Comparison of ENCODE assay signal across 28 cellular contexts in genomic region chr1:225511828-225512381, GRCh38.
"Had no signal": no experiment of that assay in that cellular context is flagged by ENCODE, and none has a peak within 500 bp of the region (broad histone marks: within the 10 kb centered on the region; RNA-seq: fewer than 3 reads in every experiment).

No MANE protein-coding gene starts in this region.

- DNase-seq: effector CD4-positive, alpha-beta T cell; foreskin melanocyte; head of caudate nucleus; kidney; left cardiac atrium; left ventricle myocardium inferior; lower lobe of right lung; natural killer cell; nucleus accumbens; pancreas; psoas muscle; retina; right lobe of liver; spleen; stimulated activated CD4-positive, alpha-beta T cell treated with anti-CD3 and anti-CD28 coated beads, Interleukin-15, amount 100 ng/mL, for 24 hours; stimulated activated CD4-positive, alpha-beta T cell treated with anti-CD3 and anti-CD28 coated beads, Interleukin-1b, Interleukin-23, amount 100 ng/mL, for 48 hours; stimulated activated CD4-positive, alpha-beta T cell treated with anti-CD3 and anti-CD28 coated beads, Interleukin-4, amount 100 ng/mL, for 24 hours; testis; upper lobe of right lung had no signal

- H2AFZ ChIP-seq: hepatocyte, neural progenitor cell had no signal

- H3K9me3 Mint-ChIP-seq: dendritic cell treated with granulocyte-macrophage colony-stimulating factor and Interleukin-4, amounts not matched to agents 40 ng/mL and 50 ng/mL, for 4 days; memory B cell; mesothelial cell of epicardium; natural killer cell; neural progenitor cell; stimulated activated memory B cell treated with anti-CD40 and anti-IgM and Interleukin-4, amounts not matched to agents 10 μg/mL and 1 μg/mL and 100 μg/mL, for 72 hours; stimulated activated naive CD8-positive, alpha-beta T cell treated with anti-CD3 and anti-CD28 coated beads, Interleukin-15, Interleukin-2, amounts not matched to agents 100 ng/mL and 50 ng/mL, for 24 hours had no signal

- H3K27me3 Mint-ChIP-seq: dendritic cell treated with granulocyte-macrophage colony-stimulating factor and Interleukin-4, amounts not matched to agents 40 ng/mL and 50 ng/mL, for 4 days; stimulated activated memory B cell treated with anti-CD40 and anti-IgM and Interleukin-4, amounts not matched to agents 10 μg/mL and 1 μg/mL and 100 μg/mL, for 72 hours had no signal

- H3K27ac Mint-ChIP-seq: dendritic cell treated with granulocyte-macrophage colony-stimulating factor and Interleukin-4, amounts not matched to agents 40 ng/mL and 50 ng/mL, for 4 days; memory B cell; mesothelial cell of epicardium; natural killer cell; neural progenitor cell; stimulated activated memory B cell treated with anti-CD40 and anti-IgM and Interleukin-4, amounts not matched to agents 10 μg/mL and 1 μg/mL and 100 μg/mL, for 72 hours; stimulated activated naive CD8-positive, alpha-beta T cell treated with anti-CD3 and anti-CD28 coated beads, Interleukin-15, Interleukin-2, amounts not matched to agents 100 ng/mL and 50 ng/mL, for 24 hours had no signal

- H3K4me2 ChIP-seq: hepatocyte, neural progenitor cell had no signal

- H3K36me3 Mint-ChIP-seq: memory B cell; natural killer cell; stimulated activated memory B cell treated with anti-CD40 and anti-IgM and Interleukin-4, amounts not matched to agents 10 μg/mL and 1 μg/mL and 100 μg/mL, for 72 hours had no signal

- H3K27me3 ChIP-seq: hepatocyte, neural progenitor cell, pancreas, right lobe of liver, spleen, testis, tibial nerve, upper lobe of right lung, vagina had no signal

- H3K27ac ChIP-seq: hepatocyte, left ventricle myocardium inferior, lower lobe of right lung, neural progenitor cell, pancreas, psoas muscle, right lobe of liver, spleen, testis, tibial nerve, upper lobe of right lung, vagina had no signal

- H3K36me3 ChIP-seq: right lobe of liver, tibial nerve had no signal

- FAIRE-seq: kidney, pancreas had no signal

- H3K4me3 Mint-ChIP-seq: dendritic cell treated with granulocyte-macrophage colony-stimulating factor and Interleukin-4, amounts not matched to agents 40 ng/mL and 50 ng/mL, for 4 days; memory B cell; mesothelial cell of epicardium; natural killer cell; neural progenitor cell; stimulated activated memory B cell treated with anti-CD40 and anti-IgM and Interleukin-4, amounts not matched to agents 10 μg/mL and 1 μg/mL and 100 μg/mL, for 72 hours; stimulated activated naive CD8-positive, alpha-beta T cell treated with anti-CD3 and anti-CD28 coated beads, Interleukin-15, Interleukin-2, amounts not matched to agents 100 ng/mL and 50 ng/mL, for 24 hours had no signal

- H3K4me3 ChIP-seq: hepatocyte, left ventricle myocardium inferior, lower lobe of right lung, neural progenitor cell, pancreas, psoas muscle, right lobe of liver, spleen, testis, tibial nerve, upper lobe of right lung, vagina had no signal

- H3K4me1 Mint-ChIP-seq: memory B cell; mesothelial cell of epicardium; natural killer cell; stimulated activated memory B cell treated with anti-CD40 and anti-IgM and Interleukin-4, amounts not matched to agents 10 μg/mL and 1 μg/mL and 100 μg/mL, for 72 hours had no signal

- H3K9ac ChIP-seq: neural progenitor cell had no signal

- H3K9me3 ChIP-seq: left ventricle myocardium inferior, lower lobe of right lung, pancreas, psoas muscle, right lobe of liver, spleen, testis, tibial nerve, upper lobe of right lung, vagina had no signal

- ATAC-seq: left cardiac atrium; lower lobe of right lung; natural killer cell; pancreas; psoas muscle; right lobe of liver; stimulated activated memory B cell treated with anti-CD40 and anti-IgM and Interleukin-4, amounts not matched to agents 10 μg/mL and 1 μg/mL and 100 μg/mL, for 72 hours; upper lobe of right lung had no signal

- H3K4me1 ChIP-seq: right lobe of liver, spleen, testis, upper lobe of right lung had no signal

- H3K79me2 ChIP-seq: hepatocyte had no signal
